Comparison of ENCODE assay signal across 22 cellular contexts in the genomic region with DNA sequence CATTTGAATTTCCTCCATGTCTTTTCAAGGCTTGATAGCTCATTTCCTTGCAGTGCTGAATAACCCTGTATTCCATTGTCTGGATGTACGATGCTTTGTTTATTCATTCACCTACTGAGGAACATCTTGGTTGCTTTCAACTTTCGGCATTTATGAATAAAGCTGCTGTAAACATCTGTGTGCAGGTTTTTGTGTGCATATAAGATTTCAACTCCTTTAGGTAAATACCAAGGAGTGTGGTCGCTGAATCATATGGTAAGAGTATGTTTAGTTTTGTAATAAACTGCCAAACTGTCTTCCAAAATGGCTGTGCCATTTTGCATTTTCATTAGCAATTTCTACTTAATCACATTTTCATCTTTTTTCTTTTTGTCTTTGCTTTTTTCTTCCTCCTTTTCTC.
DNase-seq lines count a peak whose midpoint lies in the region; ATAC-seq, FAIRE-seq and TF ChIP-seq lines count a peak whose summit lies in the region.
"Had no signal": no experiment of that assay in that cellular context is flagged by ENCODE, and none has a peak within 500 bp of the region (broad histone marks: within the 10 kb centered on the region; RNA-seq: fewer than 3 reads in every experiment).

No MANE protein-coding gene starts in this region.

- H3K36me3 ChIP-seq in PC-3 (ENCODE audit: low read depth, low read length), result no peaks in the 10 kb centered on the region
- H3K36me3 ChIP-seq: BLaER1 treated with 17β-estradiol and CSF1 and Interleukin-3, amounts not matched to agents 10 nM and 100 nM had no signal

- H3K4me3 ChIP-seq in PC-3 (ENCODE audit: low read length), result peak overlapping the region; percentile 4; the same call in 1 of the 2 replicates
- H3K4me3 ChIP-seq: A549; BLaER1 treated with 17β-estradiol and CSF1 and Interleukin-3, amounts not matched to agents 10 nM and 100 nM had no signal

- DNase-seq in PC-3 (peak; percentile 84), mesothelial cell of epicardium (ENCODE audit: low spot score in 2 of 2, unreplicated experiment in 2 of 2) (no peak), NOMO-1 treated with dmso at 0.1 percent for 144 hours (lab: John Stamatoyannopoulos, UW; ENCODE audit: unreplicated experiment) (no peak), Kasumi-1 (lab: John Stamatoyannopoulos, UW) (no peak)
- DNase-seq: AML-193; Caco-2; Calu3; CD4-positive, alpha-beta T cell; CD8-positive, alpha-beta T cell; DMS79 treated with DMSO at 0.1 percent for 48 hours; GF-D8 had no signal

- FAIRE-seq in endometrium (lab: Jason Lieb, UNC), result peak; percentile 26
- FAIRE-seq: A549, D721Med, G401.6, GM12891, GM19239 had no signal

- peak overlapping the region; percentile 94 for H3K27ac ChIP-seq in PC-3 (ENCODE audit: low read length)
- H3K27ac ChIP-seq: 22Rv1; A549; BLaER1 treated with 17β-estradiol and CSF1 and Interleukin-3, amounts not matched to agents 10 nM and 100 nM; C4-2B had no signal

- H3K4me1 Mint-ChIP-seq in mesothelial cell of epicardium, result peaks cover 69% of the 10 kb centered on the region

- no TSS peak for BruUV-seq in PC-3 (replicated peaks; lab: Mats Ljungman, UMichigan)

- TF ChIP-seq CTCF in PC-3 (conservative IDR thresholded peaks at IDR 0.05; ENCODE audit: low read depth, low read length), result no peak
- no peak for TF ChIP-seq CTCF in mesothelial cell of epicardium (IDR thresholded peaks at IDR 0.05; ENCODE audit: unreplicated experiment)

- peak overlapping the region; percentile 100 for H3K27ac Mint-ChIP-seq in mesothelial cell of epicardium
- H3K27ac Mint-ChIP-seq: B cell; CD4-positive, alpha-beta T cell; CD8-positive, alpha-beta T cell had no signal

- H3K36me3 Mint-ChIP-seq in mesothelial cell of epicardium, result peaks cover 9% of the 10 kb centered on the region
- H3K36me3 Mint-ChIP-seq: CD8-positive, alpha-beta T cell had no signal

- H3K9me3 ChIP-seq in PC-3 (ENCODE audit: low read length), result no peaks in the 10 kb centered on the region
- H3K9me3 ChIP-seq: Caco-2 had no signal

- H3K4me1 ChIP-seq in PC-3 (ENCODE audit: insufficient read depth, low read length), result peaks cover 33% of the 10 kb centered on the region
- H3K4me1 ChIP-seq: A549, Caco-2 had no signal

- CTCF ChIA-PET in PC-3 (lab: Charles Lee), result interaction anchor here (0.5 to 0.7 kb wide), 2 partner anchors 190 to 389 kb away, joined by 4 read pairs; no protein-coding TSS in a partner anchor

- intact Hi-C loops in PC-3 (cut with micrococcal nuclease), result no loop called here

- no peaks in the 10 kb centered on the region for H3K27me3 Mint-ChIP-seq in mesothelial cell of epicardium (ENCODE audit: low read depth)
- H3K27me3 Mint-ChIP-seq: B cell; CD4-positive, alpha-beta T cell had no signal

- no peak overlapping the region for H2AFZ ChIP-seq in PC-3 (ENCODE audit: low read length)

- H3K9me3 Mint-ChIP-seq in mesothelial cell of epicardium, result no peaks in the 10 kb centered on the region

- no peaks in the 10 kb centered on the region for H3K79me2 ChIP-seq in PC-3 (ENCODE audit: low read length)

- peak overlapping the region; percentile 44 for H3K4me2 ChIP-seq in PC-3 (ENCODE audit: low read length)
- H3K4me2 ChIP-seq: A549; BLaER1 treated with 17β-estradiol and CSF1 and Interleukin-3, amounts not matched to agents 10 nM and 100 nM had no signal

- H4K20me1 ChIP-seq in PC-3 (ENCODE audit: low read length), result no peaks in the 10 kb centered on the region
- H4K20me1 ChIP-seq: BLaER1 treated with 17β-estradiol and CSF1 and Interleukin-3, amounts not matched to agents 10 nM and 100 nM had no signal

- no peak overlapping the region for H3K4me3 Mint-ChIP-seq in mesothelial cell of epicardium
- H3K4me3 Mint-ChIP-seq: B cell; CD4-positive, alpha-beta T cell; CD8-positive, alpha-beta T cell had no signal

- no peaks in the 10 kb centered on the region for H3K9me2 ChIP-seq in PC-3 (replicated peaks; ENCODE audit: low read length)

- peak overlapping the region; percentile 50 for H3K9ac ChIP-seq in PC-3 (ENCODE audit: low read length)
- H3K9ac ChIP-seq: BLaER1 treated with 17β-estradiol and CSF1 and Interleukin-3, amounts not matched to agents 10 nM and 100 nM had no signal

- peaks cover 9% of the 10 kb centered on the region for H3F3A ChIP-seq in PC-3 (ENCODE audit: low read length, unreplicated experiment)

- H3K27me3 ChIP-seq in PC-3 (ENCODE audit: low read length), result no peaks in the 10 kb centered on the region
- H3K27me3 ChIP-seq: BLaER1 treated with 17β-estradiol and CSF1 and Interleukin-3, amounts not matched to agents 10 nM and 100 nM had no signal

- peak; percentile 84 for ATAC-seq in PC-3
- ATAC-seq in HG03571 (IDR thresholded peaks at IDR 0.05; ENCODE audit: unreplicated experiment), result no peak
- ATAC-seq: A549; CD8-positive, alpha-beta T cell had no signal

- POLR2A ChIA-PET in PC-3 (lab: Charles Lee; ENCODE audit: unreplicated experiment), result interaction anchor here (0.7 kb wide), 1 partner anchor 328 kb away, joined by 14 read pairs; a partner anchor contains a TSS
